In genomic region chr13:40069173-40070044, GRCh38 we compare ENCODE assay signal across 8 cellular contexts.
A peak's percentile ranks its signal among the peaks of the same experiment; 100 is the strongest.
DNase-seq lines count a peak whose midpoint lies in the region; ATAC-seq and TF ChIP-seq lines count a peak whose summit lies in the region.

No MANE protein-coding gene starts in this region.

- TF ChIP-seq CTCF in DND-41 (IDR thresholded peaks at IDR 0.05; ENCODE audit: borderline replicate concordance, extremely low read depth, low read length, poor library complexity, severe bottlenecking) (peak; percentile 84), lung (IDR thresholded peaks at IDR 0.05; ENCODE audit: control extremely low read depth, extremely low read depth) (peak; percentile 81)

- H3K27ac ChIP-seq in DND-41 (ENCODE audit: low read length), result no peak overlapping the region
- H3K27ac ChIP-seq in lung (ENCODE audit: low read depth in 1 of 2, low read length in 1 of 2), result no peak overlapping the region

- H3K79me2 ChIP-seq in DND-41 (ENCODE audit: insufficient read depth, low read length), result no peaks in the 10 kb centered on the region

- 32 to 43% methylated on average over 11 of the region's 11 CpGs for WGBS in lung, 2 donors

- no peak overlapping the region for H2AFZ ChIP-seq in DND-41 (ENCODE audit: low read depth, low read length)

- no peaks in the 10 kb centered on the region for H4K20me1 ChIP-seq in DND-41 (ENCODE audit: insufficient read depth, low read length)

- H3K36me3 ChIP-seq in DND-41 (ENCODE audit: insufficient read depth, low read length), result no peaks in the 10 kb centered on the region
- H3K36me3 ChIP-seq in HAP-1 (replicated peaks), result no peaks in the 10 kb centered on the region
- no peaks in the 10 kb centered on the region for H3K36me3 ChIP-seq in lung (ENCODE audit: control insufficient read depth in 2 of 2, insufficient read depth in 2 of 2, low read length in 2 of 2)

- in situ Hi-C loops in HAP-1 (cut with MboI; ENCODE audit: low sequenced_read_pairs), result no loop called here

- H3K4me3 ChIP-seq in DND-41 (ENCODE audit: low read depth in 1 of 2, low read length in 2 of 2), result no peak overlapping the region
- H3K4me3 ChIP-seq in HAP-1, result no peak overlapping the region
- H3K4me3 ChIP-seq in lung, result no peak overlapping the region

- no peak overlapping the region for H3K9ac ChIP-seq in DND-41 (ENCODE audit: low read depth, low read length)

- no peak overlapping the region for H3K4me2 ChIP-seq in DND-41 (ENCODE audit: insufficient read depth, low read length)

- ATAC-seq in DND-41 (ENCODE audit: insufficient read depth, low read depth), result peak; percentile 84
- ATAC-seq in lung (ENCODE audit: insufficient read depth, low FRiP score), result peak; percentile 70

- H3K4me1 ChIP-seq in DND-41 (ENCODE audit: insufficient read depth, low read length), result no peaks in the 10 kb centered on the region
- peaks cover 12% of the 10 kb centered on the region for H3K4me1 ChIP-seq in HAP-1
- peaks cover 0 to 2% of the 10 kb centered on the region in 2 donors for H3K4me1 ChIP-seq in lung (ENCODE audit: control insufficient read depth in 2 of 2, insufficient read depth in 2 of 2, low read length in 2 of 2)

- DNase-seq in DND-41, result peak; percentile 62
- peak; percentile 65 to 86 for DNase-seq in HAP-1 (ENCODE audit: low spot score in 2 of 2)
- DNase-seq in NCI-H345 (lab: John Stamatoyannopoulos, UW), result peak; percentile 44
- peak; percentile 69 to 70 for DNase-seq in activated CD4-positive, alpha-beta T cell treated with anti-CD3 and anti-CD28 coated beads, Interleukin-2, amount 50 U/mL, for 4 hours
- peak; percentile 73 for DNase-seq in ecto neural progenitor cell (ENCODE audit: low spot score)
- DNase-seq in lung (ENCODE audit: low spot score), result peak; percentile 67
- peak; percentile 15 for DNase-seq in stimulated activated CD8-positive, alpha-beta memory T cell treated with anti-CD3 and anti-CD28 coated beads, Interleukin-12 subunit alpha, Interleukin-12 subunit beta, amount 100 ng/mL, for 24 hours (ENCODE audit: extremely low read depth)
- no peak for DNase-seq in cortex of kidney (lab: John Stamatoyannopoulos, UW)

- H3K9me3 ChIP-seq in DND-41 (ENCODE audit: insufficient read depth, low read length, severe bottlenecking) (no peaks in the 10 kb centered on the region), HAP-1 (no peaks in the 10 kb centered on the region), lung (ENCODE audit: control insufficient read depth in 2 of 2, insufficient read depth in 1 of 2, low read length in 1 of 2) (no peaks in the 10 kb centered on the region)

- H3K27me3 ChIP-seq in DND-41 (ENCODE audit: insufficient read depth, low read length, poor library complexity) (no peaks in the 10 kb centered on the region), HAP-1 (ENCODE audit: low read depth) (no peaks in the 10 kb centered on the region), lung (ENCODE audit: control insufficient read depth, insufficient read depth) (no peaks in the 10 kb centered on the region)
